20 cellular contexts compared by ENCODE assay signal in the genomic region with DNA sequence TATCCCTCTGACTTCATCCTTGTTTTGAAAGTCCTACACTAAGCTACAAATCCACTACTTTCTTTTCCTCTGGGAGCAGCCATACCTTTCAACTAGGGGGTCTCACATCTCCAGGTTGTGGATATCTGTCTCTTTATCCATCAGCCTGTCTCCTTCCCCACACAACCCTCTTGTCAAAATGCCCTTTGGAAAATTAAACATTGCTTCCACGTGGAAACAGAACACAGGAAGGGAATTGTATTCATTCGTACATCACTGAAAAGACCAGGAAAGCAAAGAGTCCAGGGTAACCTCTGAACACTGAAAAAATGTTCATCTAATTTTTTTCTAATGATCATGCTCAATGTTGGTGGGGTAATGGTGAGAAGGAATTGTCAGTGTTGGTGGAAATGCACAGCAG.
DNase-seq lines count a peak whose midpoint lies in the region; ATAC-seq, FAIRE-seq and TF ChIP-seq lines count a peak whose summit lies in the region.
"Had no signal": no experiment of that assay in that cellular context is flagged by ENCODE, and none has a peak within 500 bp of the region (broad histone marks: within the 10 kb centered on the region; RNA-seq: fewer than 3 reads in every experiment).

No MANE protein-coding gene starts in this region.

- H3K27ac Mint-ChIP-seq in H9 (peak overlapping the region in 2 of 3 experiments; percentile 2 to 3; a peak in 2 of 7 replicates), neural crest cell (ENCODE audit: unreplicated experiment) (peak overlapping the region; percentile 53), Caco-2 (ENCODE audit: unreplicated experiment) (no peak overlapping the region)
- peak overlapping the region in 2 of 8 donors; percentile 47 to 49 for H3K27ac Mint-ChIP-seq in CD8-positive, alpha-beta memory T cell

- H3K56ac ChIP-seq in H9 (ENCODE audit: insufficient read length, low read depth, low read length): no peak overlapping the region

- CTCF ChIA-PET in RWPE1 (lab: Yijun Ruan, JAX): interaction anchor here (0.6 kb wide), 1 partner anchor 1987 kb away, joined by 3 read pairs; no protein-coding TSS in a partner anchor
- CTCF ChIA-PET in Caco-2 (lab: Charles Lee): no interaction called here
- CTCF ChIA-PET in CD8-positive, alpha-beta memory T cell (lab: Charles Lee): no interaction called here

- H4K8ac ChIP-seq in H9 (replicated peaks; ENCODE audit: insufficient read length, low read depth, low read length): no peak overlapping the region

- H3K9me3 ChIP-seq in H9 (ENCODE audit: control insufficient read depth, low read depth, low read length): no peaks in the 10 kb centered on the region
- no peaks in the 10 kb centered on the region for H3K9me3 ChIP-seq in keratinocyte (ENCODE audit: control insufficient read depth, low read depth, low read length)
- peaks cover 0 to 3% of the 10 kb centered on the region in 2 donors for H3K9me3 ChIP-seq in left lung
- 0 out of 2 replicates have a peak, but pooled peaks cover 3% of the 10 kb centered on the region for H3K9me3 ChIP-seq in Caco-2
- no peaks in the 10 kb centered on the region for H3K9me3 ChIP-seq in CD8-positive, alpha-beta memory T cell (ENCODE audit: low read length)
- H3K9me3 ChIP-seq: HAP-1 had no signal

- DNase-seq in H9: no peak
- no peak for DNase-seq in RWPE1 (ENCODE audit: low spot score)
- no peak for DNase-seq in keratinocyte (ENCODE audit: low read depth, low spot score)
- DNase-seq in neural crest cell (ENCODE audit: low read depth, low spot score): no peak
- DNase-seq in left lung: no peak
- DNase-seq in Caco-2: no peak
- no peak for DNase-seq in CD8-positive, alpha-beta memory T cell
- DNase-seq: CD4-positive, CD25-positive, alpha-beta regulatory T cell; COR-L47; DMS153; GM23248; NCI-H1694; NCI-H446; NCI-H526 treated with DMSO at 0.1 percent for 48 hours; SHP77 treated with DMSO at 0.1 percent for 48 hours had no signal

- no peak overlapping the region for H3K14ac ChIP-seq in H9 (ENCODE audit: insufficient read depth, low read length)

- H2BK15ac ChIP-seq in H9 (ENCODE audit: low read depth, low read length): no peak overlapping the region

- H3K27me3 Mint-ChIP-seq in H9 (ENCODE audit: low read depth) (no peaks in the 10 kb centered on the region), neural crest cell (ENCODE audit: low read depth) (no peaks in the 10 kb centered on the region), Caco-2 (ENCODE audit: insufficient read depth, unreplicated experiment) (no peaks in the 10 kb centered on the region)
- H3K27me3 Mint-ChIP-seq in CD8-positive, alpha-beta memory T cell: no peaks in the 10 kb centered on the region
- H3K27me3 Mint-ChIP-seq: CD4-positive, CD25-positive, alpha-beta regulatory T cell had no signal

- peak; percentile 53 for FAIRE-seq in keratinocyte (lab: Jason Lieb, UNC)
- FAIRE-seq: GM12891 had no signal

- no peaks in the 10 kb centered on the region for H3K36me3 ChIP-seq in keratinocyte (ENCODE audit: control insufficient read depth in 2 of 2, extremely low read depth in 1 of 2, insufficient read depth in 2 of 2, low read length in 2 of 2)
- no peaks in the 10 kb centered on the region for H3K36me3 ChIP-seq in left lung
- H3K36me3 ChIP-seq in Caco-2 (ENCODE audit: control insufficient read depth, insufficient read depth, low read length): no peaks in the 10 kb centered on the region
- no peaks in the 10 kb centered on the region for H3K36me3 ChIP-seq in CD8-positive, alpha-beta memory T cell (ENCODE audit: insufficient read depth, low read length)
- H3K36me3 ChIP-seq: HAP-1 had no signal

- H3K9me3 Mint-ChIP-seq in H9 (peaks cover 9 to 13% of the 10 kb centered on the region in 2 experiments; a peak in 3 of 5 replicates), neural crest cell (peaks cover 8% of the 10 kb centered on the region), Caco-2 (ENCODE audit: unreplicated experiment) (peaks cover 12% of the 10 kb centered on the region)
- peaks cover 0 to 6% (median 0%) of the 10 kb centered on the region in 5 donors for H3K9me3 Mint-ChIP-seq in CD8-positive, alpha-beta memory T cell

- no peak overlapping the region for H2BK20ac ChIP-seq in H9 (ENCODE audit: low read depth, low read length, poor library complexity, severe bottlenecking)

- H3K79me2 ChIP-seq in H9 (ENCODE audit: insufficient read depth, low read length): no peaks in the 10 kb centered on the region
- no peaks in the 10 kb centered on the region for H3K79me2 ChIP-seq in keratinocyte (ENCODE audit: control insufficient read depth, insufficient read depth, low read length)

- peaks cover 13 to 18% (median 15%) of the 10 kb centered on the region in 3 experiments; a peak in 6 of 7 replicates for H3K36me3 Mint-ChIP-seq in H9 (ENCODE audit: insufficient read depth in 1 of 3, low read depth in 3 of 3)
- H3K36me3 Mint-ChIP-seq in neural crest cell (ENCODE audit: low read depth): peaks cover 5% of the 10 kb centered on the region
- H3K36me3 Mint-ChIP-seq in Caco-2 (ENCODE audit: insufficient read depth, unreplicated experiment): peaks cover 21% of the 10 kb centered on the region
- peaks cover 6 to 32% (median 15%) of the 10 kb centered on the region in 3 donors for H3K36me3 Mint-ChIP-seq in CD8-positive, alpha-beta memory T cell
- H3K36me3 Mint-ChIP-seq: CD4-positive, CD25-positive, alpha-beta regulatory T cell had no signal

- H4K5ac ChIP-seq in H9 (ENCODE audit: insufficient read length, low read depth, low read length): no peak overlapping the region

- H3K4me3 Mint-ChIP-seq in H9 (no peak overlapping the region), neural crest cell (no peak overlapping the region), Caco-2 (ENCODE audit: unreplicated experiment) (no peak overlapping the region)
- H3K4me3 Mint-ChIP-seq in CD8-positive, alpha-beta memory T cell: no peak overlapping the region
- H3K4me3 Mint-ChIP-seq: CD4-positive, CD25-positive, alpha-beta regulatory T cell had no signal

- no peaks in the 10 kb centered on the region for H3K79me1 ChIP-seq in H9 (ENCODE audit: insufficient read depth, low read depth, low read length, poor library complexity, severe bottlenecking)

- POLR2A ChIA-PET in RWPE1 (lab: Yijun Ruan, JAX; ENCODE audit: low non-redundant PET): no interaction called here
- POLR2A ChIA-PET in Caco-2 (lab: Charles Lee): no interaction called here
- POLR2A ChIA-PET in CD8-positive, alpha-beta memory T cell (lab: Charles Lee): no interaction called here

- no peak overlapping the region for H2BK12ac ChIP-seq in H9 (ENCODE audit: insufficient read length, low read depth, low read length)

- BruUV-seq in Caco-2 (replicated peaks; lab: Mats Ljungman, UMichigan): no TSS peak

- no peaks in the 10 kb centered on the region for H3K9me1 ChIP-seq in keratinocyte (ENCODE audit: control insufficient read depth, extremely low read depth, insufficient read depth, low read length)

- no peak for ATAC-seq in left lung
- no peak for ATAC-seq in HG02678 (IDR thresholded peaks at IDR 0.05; ENCODE audit: unreplicated experiment)

- H3K9ac ChIP-seq in H9 (ENCODE audit: extremely low read depth, insufficient read length, low read length) (no peak overlapping the region), keratinocyte (ENCODE audit: control insufficient read depth, extremely low read depth, insufficient read depth, low read length) (no peak overlapping the region)
- H3K9ac ChIP-seq: GM23248, KMS-11 had no signal

- H3K23ac ChIP-seq in H9 (ENCODE audit: insufficient read length, low read depth, low read length): no peak overlapping the region

- dilution Hi-C loops in keratinocyte (cut with MboI; ENCODE audit: extremely low pct_ligation_motif_present, low sequenced_read_pairs): no loop called here

- H3K23me2 ChIP-seq in H9 (ENCODE audit: insufficient read length, low read depth, low read length, poor library complexity, severe bottlenecking): no peaks in the 10 kb centered on the region

- H3K4me1 Mint-ChIP-seq in H9: peaks cover under 1 to 5% of the 10 kb centered on the region in 2 experiments
- H3K4me1 Mint-ChIP-seq in neural crest cell: peaks cover 23% of the 10 kb centered on the region
- H3K4me1 Mint-ChIP-seq in Caco-2 (ENCODE audit: low read depth, unreplicated experiment): no peaks in the 10 kb centered on the region
- peaks cover 7 to 11% (median 7%) of the 10 kb centered on the region in 3 donors for H3K4me1 Mint-ChIP-seq in CD8-positive, alpha-beta memory T cell

- H3K4me2 ChIP-seq in H9 (ENCODE audit: insufficient read depth, insufficient read length, low read length) (no peak overlapping the region), keratinocyte (ENCODE audit: control insufficient read depth, extremely low read depth, insufficient read depth, low read depth, low read length) (no peak overlapping the region)

- intact Hi-C loops in left lung (cut with DNase I): no loop called here
- intact Hi-C loops in Caco-2 (cut with micrococcal nuclease; ENCODE audit: unreplicated experiment): no loop called here

- no CpG with 5 or more reads among the region's 2 CpGs for WGBS in H9 (ENCODE audit: extremely low coverage, insufficient read length, low lambda C conversion rate)

- TF ChIP-seq CTCF in H9 (conservative IDR thresholded peaks at IDR 0.05) (no peak), RWPE1 (conservative IDR thresholded peaks at IDR 0.05; ENCODE audit: low read depth) (no peak), keratinocyte (optimal IDR thresholded peaks at IDR 0.05 in 1 of 3, IDR thresholded peaks at IDR 0.05 in 1 of 3, conservative IDR thresholded peaks at IDR 0.05 in 1 of 3; ENCODE audit: extremely low read depth in 1 of 3, insufficient read depth in 2 of 3, low read length in 3 of 3) (no peak), neural crest cell (conservative IDR thresholded peaks at IDR 0.05) (no peak), left lung (IDR thresholded peaks at IDR 0.05) (no peak), Caco-2 (IDR thresholded peaks at IDR 0.05; ENCODE audit: insufficient read depth in 1 of 2, low read depth in 1 of 2, low read length in 1 of 2, severe bottlenecking in 1 of 2, unreplicated experiment in 1 of 2) (no peak)

- peak overlapping the region; percentile 34 for H3K18ac ChIP-seq in H9 (ENCODE audit: insufficient read length, low read depth, low read length)

- H3K4me3 ChIP-seq in keratinocyte (ENCODE audit: control insufficient read depth in 2 of 3, extremely low read depth in 1 of 3, insufficient read depth in 2 of 3, low read depth in 1 of 3, low read length in 3 of 3) (no peak overlapping the region), left lung (no peak overlapping the region), Caco-2 (ENCODE audit: low read depth, low read length) (no peak overlapping the region)
- no peak overlapping the region for H3K4me3 ChIP-seq in CD8-positive, alpha-beta memory T cell (ENCODE audit: low read length)
- H3K4me3 ChIP-seq: GM23248, HAP-1, SK-N-MC had no signal

- H3T11ph ChIP-seq in H9 (ENCODE audit: low read length): no peak overlapping the region

- no peaks in the 10 kb centered on the region for H3K4me1 ChIP-seq in H9 (ENCODE audit: insufficient read depth, low read length)
- peaks cover 53% of the 10 kb centered on the region for H3K4me1 ChIP-seq in keratinocyte (ENCODE audit: control insufficient read depth, extremely low read depth, insufficient read depth, low read length)
- H3K4me1 ChIP-seq in left lung: peaks cover 6 to 8% of the 10 kb centered on the region in 2 donors
- no peaks in the 10 kb centered on the region for H3K4me1 ChIP-seq in Caco-2
- no peaks in the 10 kb centered on the region for H3K4me1 ChIP-seq in CD8-positive, alpha-beta memory T cell (ENCODE audit: insufficient read depth, low read length)
- H3K4me1 ChIP-seq: HAP-1 had no signal

- H2AFZ ChIP-seq in H9 (ENCODE audit: low read length): no peak overlapping the region
- peak overlapping the region; percentile 18 for H2AFZ ChIP-seq in keratinocyte (ENCODE audit: control insufficient read depth, low read length)
- H2AFZ ChIP-seq: GM23248 had no signal

- H4K20me1 ChIP-seq in H9 (ENCODE audit: control insufficient read depth, insufficient read depth, insufficient read length) (no peaks in the 10 kb centered on the region), keratinocyte (ENCODE audit: control insufficient read depth, extremely low read depth, insufficient read depth, low read length) (no peaks in the 10 kb centered on the region)

- no peak overlapping the region for H2AK5ac ChIP-seq in H9 (ENCODE audit: insufficient read length, low read length)

- H3K4ac ChIP-seq in H9 (ENCODE audit: low read depth, low read length): no peak overlapping the region

- no peak overlapping the region for H4K91ac ChIP-seq in H9 (ENCODE audit: insufficient read length, low read depth, low read length)

- H2BK5ac ChIP-seq in H9 (ENCODE audit: insufficient read length, low read length): no peak overlapping the region

- H3K27me3 ChIP-seq in H9 (ENCODE audit: insufficient read depth, low read length) (no peaks in the 10 kb centered on the region), keratinocyte (ENCODE audit: control insufficient read depth, extremely low read depth, insufficient read depth, low read length) (no peaks in the 10 kb centered on the region), left lung (no peaks in the 10 kb centered on the region), Caco-2 (replicated peaks; ENCODE audit: control insufficient read depth, insufficient read depth, low read length) (no peaks in the 10 kb centered on the region)
- no peaks in the 10 kb centered on the region for H3K27me3 ChIP-seq in CD8-positive, alpha-beta memory T cell (ENCODE audit: insufficient read depth, low read length, poor library complexity, severe bottlenecking)

- H3K27ac ChIP-seq in H9 (ENCODE audit: insufficient read length, low read depth, low read length) (no peak overlapping the region), RWPE1 (peak overlapping the region; percentile 59), keratinocyte (ENCODE audit: control insufficient read depth, insufficient read depth, low read length) (peak overlapping the region; percentile 55), left lung (no peak overlapping the region)
- H3K27ac ChIP-seq in CD8-positive, alpha-beta memory T cell (ENCODE audit: low read depth, low read length): no peak overlapping the region
- H3K27ac ChIP-seq: KMS-11, SK-N-MC had no signal

- H2BK120ac ChIP-seq in H9 (ENCODE audit: low read depth, low read length, poor library complexity, severe bottlenecking): no peak overlapping the region

Comparison
In these comparisons a context has a peak if more than half of its experiments do, and no peak if none do; other contexts are left out.
1. H3K27ac ChIP-seq: peak in RWPE1 (single experiment) and keratinocyte (single experiment); none in H9 (single experiment), left lung (0 of 2) and CD8-positive, alpha-beta memory T cell (single experiment).